In genomic region chr14:87196436-87196835, GRCh38 we compare ENCODE assay signal across 16 cellular contexts.
DNase-seq lines count a peak whose midpoint lies in the region; ATAC-seq and TF ChIP-seq lines count a peak whose summit lies in the region.
"Had no signal": no experiment of that assay in that cellular context is flagged by ENCODE, and none has a peak within 500 bp of the region (broad histone marks: within the 10 kb centered on the region; RNA-seq: fewer than 3 reads in every experiment).

No MANE protein-coding gene starts in this region.

- H3K79me2 ChIP-seq in OCI-LY7 (ENCODE audit: insufficient read depth, low read depth, low read length): no peaks in the 10 kb centered on the region

- H3K36me3 ChIP-seq in OCI-LY7 (ENCODE audit: insufficient read depth, low read length) (no peaks in the 10 kb centered on the region), heart right ventricle (no peaks in the 10 kb centered on the region), spleen (no peaks in the 10 kb centered on the region)
- H3K36me3 ChIP-seq: BE2C had no signal

- POLR2A ChIA-PET in OCI-LY7 (lab: Charles Lee): interaction anchor here (0.7 to 1.4 kb wide), 2 partner anchors 9 to 32 kb away, joined by 3 read pairs; no protein-coding TSS in a partner anchor

- H3K27me3 ChIP-seq in heart right ventricle: no peaks in the 10 kb centered on the region
- H3K27me3 ChIP-seq in spleen (replicated peaks in 1 of 7): no peaks in the 10 kb centered on the region
- H3K27me3 ChIP-seq: BE2C had no signal

- intact Hi-C loops in OCI-LY7 (cut with micrococcal nuclease; ENCODE audit: unreplicated experiment) (no loop called here), heart right ventricle (cut with DNase I) (no loop called here), spleen (cut with DNase I; ENCODE audit: low total_unique reads) (no loop called here)

- H2AFZ ChIP-seq in OCI-LY7 (ENCODE audit: low read length): 0 out of 2 replicates have a peak overlapping the region, but pooled peaks have one; percentile 24
- H2AFZ ChIP-seq: GM23248 had no signal

- no peaks in the 10 kb centered on the region for H4K20me1 ChIP-seq in OCI-LY7 (ENCODE audit: insufficient read depth, low read length)

- no peak overlapping the region for H3K4me3 ChIP-seq in OCI-LY7 (ENCODE audit: low read depth, low read length, poor library complexity, severe bottlenecking)
- H3K4me3 ChIP-seq in fibroblast of mammary gland (ENCODE audit: control insufficient read depth, low read depth, low read length): no peak overlapping the region
- no peak overlapping the region for H3K4me3 ChIP-seq in heart right ventricle
- no peak overlapping the region for H3K4me3 ChIP-seq in spleen
- H3K4me3 ChIP-seq: GM23248 had no signal

- peak; percentile 6 for DNase-seq in H4 (ENCODE audit: low spot score)
- DNase-seq in OCI-LY7 (ENCODE audit: low spot score): no peak
- peak; percentile 6 for DNase-seq in fibroblast of mammary gland (ENCODE audit: low read depth)
- DNase-seq in renal cortical epithelial cell (ENCODE audit: low read depth): peak; percentile 2
- no peak for DNase-seq in heart right ventricle
- DNase-seq in spleen: no peak
- DNase-seq in NCI-H1436 (lab: John Stamatoyannopoulos, UW): no peak
- DNase-seq: BE2C; Caco-2; CD4-positive, alpha-beta T cell; DMS153; DMS79; GDM1; GM23248; HCEC 1CT had no signal

- no peaks in the 10 kb centered on the region for H3K4me1 ChIP-seq in OCI-LY7 (ENCODE audit: insufficient read depth, low read length, poor library complexity, severe bottlenecking)
- no peaks in the 10 kb centered on the region for H3K4me1 ChIP-seq in heart right ventricle
- H3K4me1 ChIP-seq in spleen: no peaks in the 10 kb centered on the region
- H3K4me1 ChIP-seq: BE2C, Caco-2 had no signal

- no peaks in the 10 kb centered on the region for H3K9me2 ChIP-seq in OCI-LY7 (ENCODE audit: insufficient read depth, low read length)

- no TSS peak for BruUV-seq in OCI-LY7 (replicated peaks; lab: Mats Ljungman, UMichigan)

- WGBS in heart right ventricle, 2 donors: 70 to 79% methylated on average over 3 of the region's 3 CpGs
- 66 to 76% (median 70%) methylated on average over 3 of the region's 3 CpGs for WGBS in spleen, 5 donors

- TF ChIP-seq CTCF in OCI-LY7 (conservative IDR thresholded peaks at IDR 0.05; ENCODE audit: low read length) (no peak), fibroblast of mammary gland (conservative IDR thresholded peaks at IDR 0.05; ENCODE audit: control insufficient read depth, insufficient read depth, low read depth, low read length) (no peak), heart right ventricle (IDR thresholded peaks at IDR 0.05) (no peak), spleen (IDR thresholded peaks at IDR 0.05 in 8 of 11, conservative IDR thresholded peaks at IDR 0.05 in 3 of 11) (no peak)

- no peak for ATAC-seq in heart right ventricle

- no peak for TF ChIP-seq POLR2A in spleen (IDR thresholded peaks at IDR 0.05)

- H3K4me2 ChIP-seq in OCI-LY7 (ENCODE audit: low read length): no peak overlapping the region

- H3K27ac ChIP-seq in OCI-LY7 (ENCODE audit: low read depth, low read length, poor library complexity, severe bottlenecking): no peak overlapping the region
- no peak overlapping the region for H3K27ac ChIP-seq in heart right ventricle
- no peak overlapping the region for H3K27ac ChIP-seq in spleen
- H3K27ac ChIP-seq: C4-2B, GM23248 had no signal

- CTCF ChIA-PET in OCI-LY7 (lab: Charles Lee; ENCODE audit: unreplicated experiment): no interaction called here

- H3K9me3 ChIP-seq in OCI-LY7 (ENCODE audit: low read length): peaks cover 4% of the 10 kb centered on the region; the same call in 1 of the 2 replicates
- H3K9me3 ChIP-seq in heart right ventricle: no peaks in the 10 kb centered on the region
- peaks cover 0 to 27% (median 2%) of the 10 kb centered on the region in 8 donors for H3K9me3 ChIP-seq in spleen
- H3K9me3 ChIP-seq: BE2C, Caco-2 had no signal

Comparison
In these comparisons a context has a peak if more than half of its experiments do, and no peak if none do; other contexts are left out.
1. DNase-seq: peak in H4 (single experiment), fibroblast of mammary gland (single experiment) and renal cortical epithelial cell (single experiment); none in OCI-LY7 (single experiment), heart right ventricle (0 of 2), spleen (single experiment) and NCI-H1436 (single experiment).